21 cellular contexts compared by ENCODE assay signal in genomic region chr11:65657426-65657825, GRCh38. TPM values are rescaled to one million over a fixed set of nuclear protein-coding genes. Genes with fewer than 3 reads are reported as not detected.
DNase-seq lines count a peak whose midpoint lies in the region; ATAC-seq lines count a peak whose summit lies in the region.
"Had no signal": no experiment of that assay in that cellular context is flagged by ENCODE, and none has a peak within 500 bp of the region (broad histone marks: within the 10 kb centered on the region; RNA-seq: fewer than 3 reads in every experiment).

No MANE protein-coding gene starts in this region.

- no peak overlapping the region for H3K18ac ChIP-seq in trophoblast cell (ENCODE audit: low read length)

- H3K36me3 ChIP-seq in trophoblast cell (ENCODE audit: control insufficient read depth in 1 of 2, insufficient read depth in 2 of 2, low read length in 2 of 2) = peaks cover 59 to 74% of the 10 kb centered on the region in 2 experiments
- H3K36me3 ChIP-seq: uterus had no signal

- H3K23ac ChIP-seq in trophoblast cell (ENCODE audit: low read length) = no peak overlapping the region

- no peaks in the 10 kb centered on the region for H3K9me3 ChIP-seq in trophoblast cell (ENCODE audit: insufficient read depth, low read depth, low read length)
- H3K9me3 ChIP-seq: heart left ventricle, left lung, suprapubic skin, uterus had no signal

- H2AFZ ChIP-seq in trophoblast cell (ENCODE audit: insufficient read depth, low read length, poor library complexity) = no peak overlapping the region

- H3K4me3 Mint-ChIP-seq in activated T-cell treated with anti-CD3 and anti-CD28 coated beads, Interleukin-2, amount 50 U/mL, for 72 hours = no peak overlapping the region
- no peak overlapping the region for H3K4me3 Mint-ChIP-seq in activated CD4-positive, alpha-beta memory T cell treated with anti-CD3 and anti-CD28 coated beads, Interleukin-2, amount 10 ng/mL, durations not matched to agents 7 days and 5 days
- no peak overlapping the region for H3K4me3 Mint-ChIP-seq in immature natural killer cell
- H3K4me3 Mint-ChIP-seq: activated CD4-positive, alpha-beta T cell treated with anti-CD3 and anti-CD28 coated beads, Interleukin-2, amount 10 ng/mL, durations not matched to agents 7 days and 5 days; neural crest cell had no signal

- H3K4me2 ChIP-seq in trophoblast cell (ENCODE audit: low read length) = no peak overlapping the region

- H3K4me1 Mint-ChIP-seq in activated T-cell treated with anti-CD3 and anti-CD28 coated beads, Interleukin-2, amount 50 U/mL, for 72 hours (ENCODE audit: low read depth) = peaks cover 63% of the 10 kb centered on the region
- peaks cover 63% of the 10 kb centered on the region for H3K4me1 Mint-ChIP-seq in activated CD4-positive, alpha-beta memory T cell treated with anti-CD3 and anti-CD28 coated beads, Interleukin-2, amount 10 ng/mL, durations not matched to agents 7 days and 5 days
- H3K4me1 Mint-ChIP-seq in immature natural killer cell = peaks cover 46 to 79% of the 10 kb centered on the region in 2 donors

- CTCF ChIA-PET in activated CD4-positive, alpha-beta memory T cell treated with anti-CD3 and anti-CD28 coated beads, Interleukin-2, amount 10 ng/mL, durations not matched to agents 7 days and 5 days (lab: Charles Lee) = no interaction called here

- no peak overlapping the region for H2BK12ac ChIP-seq in trophoblast cell (ENCODE audit: low read length)

- peak overlapping the region; percentile 24 for H3K27ac Mint-ChIP-seq in activated T-cell treated with anti-CD3 and anti-CD28 coated beads, Interleukin-2, amount 50 U/mL, for 72 hours
- peak overlapping the region; percentile 1 for H3K27ac Mint-ChIP-seq in activated CD4-positive, alpha-beta memory T cell treated with anti-CD3 and anti-CD28 coated beads, Interleukin-2, amount 10 ng/mL, durations not matched to agents 7 days and 5 days
- peak overlapping the region; percentile 47 to 97 (median 74) for H3K27ac Mint-ChIP-seq in immature natural killer cell

- no peak overlapping the region for H3K4ac ChIP-seq in trophoblast cell (ENCODE audit: low read depth, low read length)

- H3K36me3 Mint-ChIP-seq in activated T-cell treated with anti-CD3 and anti-CD28 coated beads, Interleukin-2, amount 50 U/mL, for 72 hours (ENCODE audit: insufficient read depth in 2 of 2) = peaks cover 24 to 39% of the 10 kb centered on the region in 2 donors
- H3K36me3 Mint-ChIP-seq in activated CD4-positive, alpha-beta memory T cell treated with anti-CD3 and anti-CD28 coated beads, Interleukin-2, amount 10 ng/mL, durations not matched to agents 7 days and 5 days (ENCODE audit: low read depth) = peaks cover 80% of the 10 kb centered on the region
- peaks cover 17 to 51% (median 33%) of the 10 kb centered on the region in 3 donors for H3K36me3 Mint-ChIP-seq in immature natural killer cell

- POLR2A ChIA-PET in activated CD4-positive, alpha-beta memory T cell treated with anti-CD3 and anti-CD28 coated beads, Interleukin-2, amount 10 ng/mL, durations not matched to agents 7 days and 5 days (lab: Charles Lee) = interaction anchor here (1.0 to 8.7 kb wide), 3 partner anchors 16 to 47 kb away, joined by 3 to 187 read pairs (median 3); partner anchors contain the start of gene SIPA1

- no peak overlapping the region for H3K27ac ChIP-seq in trophoblast cell (ENCODE audit: low read depth, low read length)
- H3K27ac ChIP-seq: heart left ventricle, left lung, suprapubic skin, uterus had no signal

- no peak overlapping the region for H4K8ac ChIP-seq in trophoblast cell (ENCODE audit: low read depth, low read length)

- no peak for DNase-seq in activated T-cell treated with anti-CD3 and anti-CD28 coated beads, Interleukin-2, amount 50 U/mL, for 72 hours
- no peak for DNase-seq in activated T-cell treated with anti-CD3 and anti-CD28 coated beads for 4 hours
- DNase-seq in activated CD4-positive, alpha-beta memory T cell treated with anti-CD3 and anti-CD28 coated beads, Interleukin-2, amount 10 ng/mL, durations not matched to agents 7 days and 5 days = no peak
- DNase-seq in immature natural killer cell = peak in 2 of 3 donors; percentile 12
- no peak for DNase-seq in trophoblast cell
- DNase-seq: ACHN; activated CD4-positive, alpha-beta T cell treated with anti-CD3 and anti-CD28 coated beads, Interleukin-2, amount 10 ng/mL, durations not matched to agents 7 days and 5 days; C1 segment of cervical spinal cord; heart left ventricle; left lung; midbrain; NCI-H1105 treated with DMSO at 0.1 percent for 48 hours; NCI-H2107; NCI-H446 treated with DMSO at 0.1 percent for 48 hours; Right ventricle myocardium superior; uterus had no signal

- H3K9me3 Mint-ChIP-seq in activated T-cell treated with anti-CD3 and anti-CD28 coated beads, Interleukin-2, amount 50 U/mL, for 72 hours = no peaks in the 10 kb centered on the region
- H3K9me3 Mint-ChIP-seq in activated CD4-positive, alpha-beta memory T cell treated with anti-CD3 and anti-CD28 coated beads, Interleukin-2, amount 10 ng/mL, durations not matched to agents 7 days and 5 days = no peaks in the 10 kb centered on the region
- peaks cover 0 to 2% (median 0%) of the 10 kb centered on the region in 6 donors for H3K9me3 Mint-ChIP-seq in immature natural killer cell
- H3K9me3 Mint-ChIP-seq: activated CD4-positive, alpha-beta T cell treated with anti-CD3 and anti-CD28 coated beads, Interleukin-2, amount 10 ng/mL, durations not matched to agents 7 days and 5 days; neural crest cell had no signal

- no peak overlapping the region for H2AK5ac ChIP-seq in trophoblast cell (ENCODE audit: low read length)

- H2BK5ac ChIP-seq in trophoblast cell (ENCODE audit: low read depth, low read length, poor library complexity) = no peak overlapping the region

- H3K14ac ChIP-seq in trophoblast cell (ENCODE audit: low read length) = no peak overlapping the region

- H3K79me2 ChIP-seq in trophoblast cell (ENCODE audit: control insufficient read depth, insufficient read depth, low read length, poor library complexity) = peaks cover 8% of the 10 kb centered on the region

- H3K4me1 ChIP-seq in trophoblast cell (ENCODE audit: control insufficient read depth in 1 of 2, insufficient read depth in 2 of 2, low read length in 2 of 2) = peaks cover 12 to 17% of the 10 kb centered on the region in 2 experiments

- no peak overlapping the region for H4K12ac ChIP-seq in trophoblast cell (ENCODE audit: low read depth, low read length)

- no peak overlapping the region for H3K9ac ChIP-seq in trophoblast cell (ENCODE audit: low read length)

- no peak overlapping the region for H2BK120ac ChIP-seq in trophoblast cell (ENCODE audit: insufficient read depth, low read length, poor library complexity)

- H3K27me3 Mint-ChIP-seq in activated T-cell treated with anti-CD3 and anti-CD28 coated beads, Interleukin-2, amount 50 U/mL, for 72 hours (ENCODE audit: low read depth) = no peaks in the 10 kb centered on the region
- H3K27me3 Mint-ChIP-seq in activated CD4-positive, alpha-beta memory T cell treated with anti-CD3 and anti-CD28 coated beads, Interleukin-2, amount 10 ng/mL, durations not matched to agents 7 days and 5 days = no peaks in the 10 kb centered on the region
- H3K27me3 Mint-ChIP-seq in immature natural killer cell (ENCODE audit: low read depth in 3 of 3) = peaks cover 48 to 52% (median 49%) of the 10 kb centered on the region in 3 donors
- H3K27me3 Mint-ChIP-seq: activated CD4-positive, alpha-beta T cell treated with anti-CD3 and anti-CD28 coated beads, Interleukin-2, amount 10 ng/mL, durations not matched to agents 7 days and 5 days had no signal

- ATAC-seq in activated T-cell treated with anti-CD3 and anti-CD28 coated beads, Interleukin-2, amount 50 U/mL, for 72 hours (replicated peaks in 1 of 2) = no peak
- no peak for ATAC-seq in HG03196 (IDR thresholded peaks at IDR 0.05; ENCODE audit: unreplicated experiment)
- no peak for ATAC-seq in HG03439 (IDR thresholded peaks at IDR 0.05; ENCODE audit: unreplicated experiment)
- no peak for ATAC-seq in GM18909 (IDR thresholded peaks at IDR 0.05; ENCODE audit: poor library complexity, unreplicated experiment)
- ATAC-seq: heart left ventricle, left lung had no signal

- H3K4me3 ChIP-seq in trophoblast cell (ENCODE audit: low read depth, low read length) = peak overlapping the region; percentile 45
- H3K4me3 ChIP-seq: heart left ventricle, left lung, suprapubic skin, uterus had no signal

- WGBS in trophoblast cell (ENCODE audit: extremely low coverage, insufficient coverage, insufficient read length) = no CpG with 5 or more reads among the region's 7 CpGs

- H3K27me3 ChIP-seq in trophoblast cell (ENCODE audit: insufficient read depth, low read length) = no peaks in the 10 kb centered on the region
- H3K27me3 ChIP-seq: heart left ventricle, left lung, suprapubic skin, uterus had no signal

- peaks cover 13% of the 10 kb centered on the region for H3K79me1 ChIP-seq in trophoblast cell (ENCODE audit: low read length)

- no peak overlapping the region for H4K91ac ChIP-seq in trophoblast cell (ENCODE audit: low read depth, low read length)

RNA-seq across cellular contexts. Expression of gene RELA, which starts 5.3 kb away (rescaled TPM):
- total RNA-seq in activated T-cell treated with anti-CD3 and anti-CD28 coated beads, Interleukin-2, amount 50 U/mL, for 72 hours = 100 to 1,000 TPM; 116 to 121 TPM
- total RNA-seq in activated CD4-positive, alpha-beta memory T cell treated with anti-CD3 and anti-CD28 coated beads, Interleukin-2, amount 10 ng/mL, durations not matched to agents 7 days and 5 days = 100 to 1,000 TPM in 1 of 2 experiments, 10 to 100 TPM in 1; 91.2 to 102 TPM
- polyA plus RNA-seq in immature natural killer cell = 10 to 100 TPM; 38.5 to 88.4 (median 41.8) TPM
- polyA plus RNA-seq in trophoblast cell (2013) = 69.3 and 74.1 TPM in 2 replicates

RNA-seq across cellular contexts. Expression of gene SIPA1, which starts 19.5 kb away (rescaled TPM):
- total RNA-seq in activated T-cell treated with anti-CD3 and anti-CD28 coated beads, Interleukin-2, amount 50 U/mL, for 72 hours = 100 to 1,000 TPM; 132 to 137 TPM
- total RNA-seq in activated CD4-positive, alpha-beta memory T cell treated with anti-CD3 and anti-CD28 coated beads, Interleukin-2, amount 10 ng/mL, durations not matched to agents 7 days and 5 days = 100 to 1,000 TPM; 201 to 205 TPM
- 100 to 1,000 TPM; 166 to 430 (median 222) TPM for polyA plus RNA-seq in immature natural killer cell
- polyA plus RNA-seq in trophoblast cell (2013) = 25.5 and 28.2 TPM in 2 replicates

RNA-seq across cellular contexts. Expression of gene PCNX3, which starts 41.9 kb away (rescaled TPM):
- 10 to 100 TPM; 45.9 TPM for total RNA-seq in activated T-cell treated with anti-CD3 and anti-CD28 coated beads, Interleukin-2, amount 50 U/mL, for 72 hours
- 10 to 100 TPM; 39.8 to 40.3 TPM for total RNA-seq in activated CD4-positive, alpha-beta memory T cell treated with anti-CD3 and anti-CD28 coated beads, Interleukin-2, amount 10 ng/mL, durations not matched to agents 7 days and 5 days
- polyA plus RNA-seq in immature natural killer cell = 10 to 100 TPM in 1 of 3 donors, under 1 TPM in 2; 0.14 to 11.7 (median 0.89) TPM
- 26.5 TPM in 2 replicates for polyA plus RNA-seq in trophoblast cell (2013)

RNA-seq across cellular contexts. Expression of gene MAP3K11, which starts 43.4 kb away (rescaled TPM):
- total RNA-seq in activated T-cell treated with anti-CD3 and anti-CD28 coated beads, Interleukin-2, amount 50 U/mL, for 72 hours = 10 to 100 TPM; 57.3 to 70.1 TPM
- total RNA-seq in activated CD4-positive, alpha-beta memory T cell treated with anti-CD3 and anti-CD28 coated beads, Interleukin-2, amount 10 ng/mL, durations not matched to agents 7 days and 5 days = 10 to 100 TPM; 67.2 to 71.8 TPM
- polyA plus RNA-seq in immature natural killer cell = 10 to 100 TPM; 11.1 to 29.5 (median 12.3) TPM
- 50.2 and 51.4 TPM in 2 replicates for polyA plus RNA-seq in trophoblast cell (2013)

RNA-seq across cellular contexts. Expression of gene KAT5, which starts 54.6 kb away (rescaled TPM):
- total RNA-seq in activated T-cell treated with anti-CD3 and anti-CD28 coated beads, Interleukin-2, amount 50 U/mL, for 72 hours = 100 to 1,000 TPM in 1 of 2 donors, 10 to 100 TPM in 1; 86.4 to 105 TPM
- 10 to 100 TPM; 62.6 to 63.0 TPM for total RNA-seq in activated CD4-positive, alpha-beta memory T cell treated with anti-CD3 and anti-CD28 coated beads, Interleukin-2, amount 10 ng/mL, durations not matched to agents 7 days and 5 days
- 10 to 100 TPM; 41.8 to 49.4 (median 47.7) TPM for polyA plus RNA-seq in immature natural killer cell
- polyA plus RNA-seq in trophoblast cell (2013) = 26.9 and 28.6 TPM in 2 replicates

Comparison
In these comparisons a context has a peak if more than half of its experiments do, and no peak if none do; other contexts are left out.
1. DNase-seq: peak in immature natural killer cell (2 of 3); none in activated T-cell treated with anti-CD3 and anti-CD28 coated beads, Interleukin-2, amount 50 U/mL, for 72 hours (0 of 2), activated T-cell treated with anti-CD3 and anti-CD28 coated beads for 4 hours (single experiment), activated CD4-positive, alpha-beta memory T cell treated with anti-CD3 and anti-CD28 coated beads, Interleukin-2, amount 10 ng/mL, durations not matched to agents 7 days and 5 days (single experiment) and trophoblast cell (0 of 2).
2. H3K27ac Mint-ChIP-seq: peak in every context shown above with its lines; median percentile 74 in immature natural killer cell; 24 in activated T-cell treated with anti-CD3 and anti-CD28 coated beads, Interleukin-2, amount 50 U/mL, for 72 hours; 1 in activated CD4-positive, alpha-beta memory T cell treated with anti-CD3 and anti-CD28 coated beads, Interleukin-2, amount 10 ng/mL, durations not matched to agents 7 days and 5 days.